44 cellular contexts compared by ENCODE assay signal in the genomic region with DNA sequence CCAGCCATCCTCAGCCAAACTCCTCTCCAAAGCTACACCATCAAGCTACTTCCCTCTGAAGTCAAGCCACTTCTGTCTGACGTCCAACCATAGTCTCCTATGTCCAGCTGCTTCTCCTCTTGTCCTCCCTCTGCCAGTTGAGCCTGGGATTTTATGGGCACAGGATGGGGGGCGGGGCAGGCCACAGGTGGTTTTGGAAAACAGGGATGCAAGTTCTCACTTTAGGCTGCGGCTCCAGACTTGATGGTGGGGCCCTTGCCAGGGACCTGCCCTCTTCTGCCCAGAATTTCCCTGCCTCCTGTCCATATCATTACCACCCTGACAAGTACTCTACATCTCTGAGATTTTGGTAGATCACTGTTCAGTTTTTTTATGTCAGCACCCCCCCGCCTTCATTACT. TPM values are rescaled to one million over a fixed set of nuclear protein-coding genes. Genes with fewer than 3 reads are reported as not detected.
"Had no signal": no experiment of that assay in that cellular context is flagged by ENCODE, and none has a peak within 500 bp of the region (broad histone marks: within the 10 kb centered on the region; RNA-seq: fewer than 3 reads in every experiment).

No MANE protein-coding gene starts in this region.

- H3K4me1 ChIP-seq: adrenal gland, ascending aorta, body of pancreas, breast epithelium had no signal

- H3K9me3 Mint-ChIP-seq: activated T-helper 17 cell treated with anti-CD3 and anti-CD28 coated beads, Interleukin-2, amount 50 U/mL, for 72 hours had no signal

- DNase-seq: activated effector memory CD4-positive, alpha-beta T cell treated with anti-CD3 and anti-CD28 coated beads, Interleukin-2, amount 50 U/mL, for 16 hours; activated effector memory CD4-positive, alpha-beta T cell treated with Interleukin-2 at 50 U/mL for 16 hours; activated gamma-delta T cell; activated gamma-delta T cell treated with Interleukin-2 at 50 U/mL for 16 hours; activated naive CD4-positive, alpha-beta T cell; activated naive CD4-positive, alpha-beta T cell treated with anti-CD3 and anti-CD28 coated beads for 36 hours; activated naive CD4-positive, alpha-beta T cell treated with anti-CD3 and anti-CD28 coated beads, Interleukin-2, amount 10 ng/mL, durations not matched to agents 7 days and 5 days; activated naive CD4-positive, alpha-beta T cell treated with anti-CD3 and anti-CD28 coated beads, Interleukin-2, amount 50 U/mL, for 16 hours; activated naive CD4-positive, alpha-beta T cell treated with Interleukin-2 at 50 U/mL for 16 hours; activated naive CD8-positive, alpha-beta T cell treated with anti-CD3 and anti-CD28 coated beads for 36 hours; activated naive CD8-positive, alpha-beta T cell treated with anti-CD3 and anti-CD28 coated beads, Interleukin-2, amount 10 ng/mL, durations not matched to agents 7 days and 5 days; activated naive CD8-positive, alpha-beta T cell treated with anti-CD3 and anti-CD28 coated beads, Interleukin-2, amount 50 U/mL, for 24 hours; activated T-cell treated with anti-CD3 and anti-CD28 coated beads, Interleukin-2, amount 50 U/mL, for 1 hour; activated T-cell treated with anti-CD3 and anti-CD28 coated beads, Interleukin-2, amount 50 U/mL, for 24 hours; activated T-cell treated with anti-CD3 and anti-CD28 coated beads, Interleukin-2, amount 50 U/mL, for 4 hours; activated T-cell treated with anti-CD3 and anti-CD28 coated beads, Interleukin-2, amount 50 U/mL, for 48 hours; activated T-cell treated with anti-CD3 and anti-CD28 coated beads, Interleukin-2, amount 50 U/mL, for 72 hours; adrenal gland; amniotic stem cell; amygdala; anterior cingulate cortex; aorta; body of pancreas; brain microvascular endothelial cell; caudate nucleus; central memory CD4-positive, alpha-beta T cell; cerebellar nuclear complex had no signal

- H3K36me3 ChIP-seq: adrenal gland, ascending aorta, brain microvascular endothelial cell, breast epithelium, cardiac muscle cell had no signal

- H3K27ac Mint-ChIP-seq: activated naive CD4-positive, alpha-beta T cell treated with anti-CD3 and anti-CD28 coated beads for 36 hours; activated naive CD4-positive, alpha-beta T cell treated with anti-CD3 and anti-CD28 coated beads, Interleukin-2, amount 10 ng/mL, durations not matched to agents 7 days and 5 days; activated naive CD4-positive, alpha-beta T cell treated with anti-CD3 and anti-CD28 coated beads, Interleukin-2, amount 50 U/mL, for 24 hours; activated naive CD4-positive, alpha-beta T cell treated with anti-CD3 and anti-CD28 coated beads, Interleukin-2, amount 50 U/mL, for 72 hours; activated naive CD8-positive, alpha-beta T cell; activated naive CD8-positive, alpha-beta T cell treated with anti-CD3 and anti-CD28 coated beads for 36 hours; activated naive CD8-positive, alpha-beta T cell treated with anti-CD3 and anti-CD28 coated beads, Interleukin-2, amount 10 ng/mL, durations not matched to agents 7 days and 5 days; activated naive CD8-positive, alpha-beta T cell treated with anti-CD3 and anti-CD28 coated beads, Interleukin-2, amount 50 U/mL, for 24 hours; activated T-cell treated with anti-CD3 and anti-CD28 coated beads, Interleukin-2, amount 50 U/mL, for 24 hours; activated T-cell treated with anti-CD3 and anti-CD28 coated beads, Interleukin-2, amount 50 U/mL, for 72 hours; activated T-helper 1 cell treated with anti-CD3 and anti-CD28 coated beads, Interleukin-12 subunit alpha, Interleukin-12 subunit beta, Interleukin-2, Interleukin-4 antibody, amounts not matched to agents 30 ng/mL and 10 ng/mL and 1 ng/mL, durations not matched to agents 14 hours and 24 hours and 36 hours; activated T-helper 17 cell treated with anti-CD3 and anti-CD28 coated beads, Interleukin-2, amount 50 U/mL, for 72 hours; activated T-helper 2 cell treated with anti-CD3 and anti-CD28 coated beads, Interferon-gamma antibody, Interleukin-2, Interleukin-4, amounts not matched to agents 10 μg/mL and 5 μg/mL and 100 μg/mL, durations not matched to agents 14 hours and 24 hours and 36 hours; brain had no signal

- H3K4me1 Mint-ChIP-seq: activated naive CD4-positive, alpha-beta T cell treated with anti-CD3 and anti-CD28 coated beads, Interleukin-2, amount 10 ng/mL, durations not matched to agents 7 days and 5 days; activated naive CD4-positive, alpha-beta T cell treated with anti-CD3 and anti-CD28 coated beads, Interleukin-2, amount 50 U/mL, for 24 hours; activated T-helper 17 cell treated with anti-CD3 and anti-CD28 coated beads, Interleukin-2, amount 50 U/mL, for 72 hours had no signal

- H3K4me3 ChIP-seq: adrenal gland, ascending aorta, body of pancreas, breast epithelium, cardiac muscle cell had no signal

- ATAC-seq: activated naive CD4-positive, alpha-beta T cell treated with anti-CD3 and anti-CD28 coated beads, Interleukin-2, amount 50 U/mL, for 72 hours; activated naive CD8-positive, alpha-beta T cell treated with anti-CD3 and anti-CD28 coated beads, Interleukin-2, amount 50 U/mL, for 24 hours; activated T-cell treated with anti-CD3 and anti-CD28 coated beads, Interleukin-2, amount 50 U/mL, for 4 hours; activated T-cell treated with anti-CD3 and anti-CD28 coated beads, Interleukin-2, amount 50 U/mL, for 72 hours; activated T-helper 17 cell treated with anti-CD3 and anti-CD28 coated beads, Interleukin-2, amount 50 U/mL, for 72 hours; body of pancreas had no signal

- H3K27me3 ChIP-seq: ascending aorta, body of pancreas, brain microvascular endothelial cell, cardiac muscle cell had no signal

- H3K36me3 Mint-ChIP-seq: activated naive CD4-positive, alpha-beta T cell treated with anti-CD3 and anti-CD28 coated beads, Interleukin-2, amount 10 ng/mL, durations not matched to agents 7 days and 5 days; activated naive CD4-positive, alpha-beta T cell treated with anti-CD3 and anti-CD28 coated beads, Interleukin-2, amount 50 U/mL, for 24 hours; activated naive CD8-positive, alpha-beta T cell treated with anti-CD3 and anti-CD28 coated beads for 36 hours; activated naive CD8-positive, alpha-beta T cell treated with anti-CD3 and anti-CD28 coated beads, Interleukin-2, amount 10 ng/mL, durations not matched to agents 7 days and 5 days; brain had no signal

- H3K27ac ChIP-seq: adrenal gland, ascending aorta, body of pancreas, brain microvascular endothelial cell, breast epithelium, cardiac muscle cell had no signal

- H3K4me3 Mint-ChIP-seq: activated naive CD4-positive, alpha-beta T cell treated with anti-CD3 and anti-CD28 coated beads for 36 hours; activated naive CD4-positive, alpha-beta T cell treated with anti-CD3 and anti-CD28 coated beads, Interleukin-2, amount 10 ng/mL, durations not matched to agents 7 days and 5 days; activated naive CD4-positive, alpha-beta T cell treated with anti-CD3 and anti-CD28 coated beads, Interleukin-2, amount 50 U/mL, for 24 hours; activated naive CD8-positive, alpha-beta T cell; activated naive CD8-positive, alpha-beta T cell treated with anti-CD3 and anti-CD28 coated beads for 36 hours; activated naive CD8-positive, alpha-beta T cell treated with anti-CD3 and anti-CD28 coated beads, Interleukin-2, amount 10 ng/mL, durations not matched to agents 7 days and 5 days; activated naive CD8-positive, alpha-beta T cell treated with anti-CD3 and anti-CD28 coated beads, Interleukin-2, amount 50 U/mL, for 24 hours; activated T-cell treated with anti-CD3 and anti-CD28 coated beads, Interleukin-2, amount 50 U/mL, for 24 hours; activated T-cell treated with anti-CD3 and anti-CD28 coated beads, Interleukin-2, amount 50 U/mL, for 4 hours; activated T-cell treated with anti-CD3 and anti-CD28 coated beads, Interleukin-2, amount 50 U/mL, for 72 hours; activated T-helper 1 cell treated with anti-CD3 and anti-CD28 coated beads, Interleukin-12 subunit alpha, Interleukin-12 subunit beta, Interleukin-2, Interleukin-4 antibody, amounts not matched to agents 30 ng/mL and 10 ng/mL and 1 ng/mL, durations not matched to agents 14 hours and 24 hours and 36 hours; activated T-helper 17 cell treated with anti-CD3 and anti-CD28 coated beads, Interleukin-2, amount 50 U/mL, for 72 hours; brain; central memory CD8-positive, alpha-beta T cell had no signal

- H3K9me3 ChIP-seq: adrenal gland, ascending aorta, breast epithelium had no signal

- H3K27me3 Mint-ChIP-seq: activated naive CD8-positive, alpha-beta T cell treated with anti-CD3 and anti-CD28 coated beads, Interleukin-2, amount 50 U/mL, for 24 hours had no signal

RNA-seq across cellular contexts. Expression of gene TEX51, which starts 41.6 kb away (rescaled TPM):
- total RNA-seq: activated naive CD4-positive, alpha-beta T cell treated with anti-CD3 and anti-CD28 coated beads for 36 hours; activated naive CD4-positive, alpha-beta T cell treated with anti-CD3 and anti-CD28 coated beads, Interleukin-2, amount 50 U/mL, for 72 hours; activated naive CD8-positive, alpha-beta T cell treated with anti-CD3 and anti-CD28 coated beads for 36 hours; activated naive CD8-positive, alpha-beta T cell treated with anti-CD3 and anti-CD28 coated beads, Interleukin-2, amount 10 ng/mL, durations not matched to agents 7 days and 5 days; activated T-cell treated with anti-CD3 and anti-CD28 coated beads, Interleukin-2, amount 50 U/mL, for 4 hours; activated T-cell treated with anti-CD3 and anti-CD28 coated beads, Interleukin-2, amount 50 U/mL, for 72 hours; activated T-helper 1 cell treated with anti-CD3 and anti-CD28 coated beads, Interleukin-12 subunit alpha, Interleukin-12 subunit beta, Interleukin-2, Interleukin-4 antibody, amounts not matched to agents 30 ng/mL and 10 ng/mL and 1 ng/mL, durations not matched to agents 14 hours and 24 hours and 36 hours; activated T-helper 17 cell treated with anti-CD3 and anti-CD28 coated beads, Interleukin-2, amount 50 U/mL, for 72 hours; activated T-helper 2 cell treated with anti-CD3 and anti-CD28 coated beads, Interferon-gamma antibody, Interleukin-2, Interleukin-4, amounts not matched to agents 10 μg/mL and 5 μg/mL and 100 μg/mL, durations not matched to agents 14 hours and 24 hours and 36 hours; adrenal gland; aorta; ascending aorta; astrocyte; body of pancreas; breast epithelium; bronchial epithelial cell; cardiac muscle cell; cardiac septum; cerebellum; chondrocyte had no signal
- polyA plus RNA-seq: adipose tissue, adrenal gland, aorta, cardiac muscle cell had no signal
